29 cellular contexts compared by ENCODE assay signal in the genomic region with DNA sequence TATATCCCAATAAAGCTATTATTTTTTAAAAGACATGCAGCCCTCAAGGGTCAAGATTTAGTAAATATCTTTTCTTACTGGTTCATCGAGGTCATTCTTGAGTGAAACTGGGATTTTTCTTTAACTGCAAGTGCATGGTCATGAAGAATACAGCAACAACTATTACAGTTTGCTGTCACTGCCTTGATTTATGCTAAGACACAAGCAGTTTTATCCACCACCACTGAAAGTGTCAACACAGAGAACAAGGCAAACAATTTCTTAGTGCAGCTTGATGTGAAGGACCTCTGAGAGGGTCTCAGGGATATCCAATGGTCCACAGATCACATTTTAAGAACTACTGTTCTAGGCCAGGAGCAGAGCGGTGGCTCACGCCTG. TPM values are rescaled to one million over a fixed set of nuclear protein-coding genes. Genes with fewer than 3 reads are reported as not detected.
DNase-seq lines count a peak whose midpoint lies in the region; ATAC-seq and FAIRE-seq lines count a peak whose summit lies in the region.
"Had no signal": no experiment of that assay in that cellular context is flagged by ENCODE, and none has a peak within 500 bp of the region (broad histone marks: within the 10 kb centered on the region; RNA-seq: fewer than 3 reads in every experiment).

No MANE protein-coding gene starts in this region.

- no peaks in the 10 kb centered on the region for H3K9me3 Mint-ChIP-seq in activated naive CD8-positive, alpha-beta T cell (ENCODE audit: low read depth)
- H3K9me3 Mint-ChIP-seq in activated naive CD8-positive, alpha-beta T cell treated with anti-CD3 and anti-CD28 coated beads for 36 hours, result peaks cover 2% of the 10 kb centered on the region
- H3K9me3 Mint-ChIP-seq in central memory CD8-positive, alpha-beta T cell, result no peaks in the 10 kb centered on the region
- no peaks in the 10 kb centered on the region for H3K9me3 Mint-ChIP-seq in stimulated activated effector memory CD8-positive, alpha-beta T cell treated with anti-CD3 and anti-CD28 coated beads, Interleukin-12 subunit alpha, Interleukin-12 subunit beta, amount 100 ng/mL, for 72 hours
- H3K9me3 Mint-ChIP-seq: activated CD4-positive, alpha-beta memory T cell treated with anti-CD3 and anti-CD28 coated beads, Interleukin-2, amount 10 ng/mL, durations not matched to agents 7 days and 5 days; T-helper 1 cell treated with Interleukin-12 subunit alpha and Interleukin-12 subunit beta and Interleukin-4 antibody, amounts not matched to agents 30 μg/mL and 1 μg/mL, for 36 hours had no signal

- H3K36me3 Mint-ChIP-seq in activated naive CD8-positive, alpha-beta T cell, result peaks cover 19% of the 10 kb centered on the region
- peaks cover 55% of the 10 kb centered on the region for H3K36me3 Mint-ChIP-seq in activated naive CD8-positive, alpha-beta T cell treated with anti-CD3 and anti-CD28 coated beads for 36 hours
- peaks cover 53% of the 10 kb centered on the region for H3K36me3 Mint-ChIP-seq in central memory CD8-positive, alpha-beta T cell (ENCODE audit: insufficient read depth)
- peaks cover 89% of the 10 kb centered on the region for H3K36me3 Mint-ChIP-seq in stimulated activated effector memory CD8-positive, alpha-beta T cell treated with anti-CD3 and anti-CD28 coated beads, Interleukin-12 subunit alpha, Interleukin-12 subunit beta, amount 100 ng/mL, for 72 hours

- peaks cover 96% of the 10 kb centered on the region for H3K4me1 Mint-ChIP-seq in activated naive CD8-positive, alpha-beta T cell (ENCODE audit: low read depth)
- peaks cover 67% of the 10 kb centered on the region for H3K4me1 Mint-ChIP-seq in activated naive CD8-positive, alpha-beta T cell treated with anti-CD3 and anti-CD28 coated beads for 36 hours
- H3K4me1 Mint-ChIP-seq in central memory CD8-positive, alpha-beta T cell, result peaks cover 91% of the 10 kb centered on the region
- H3K4me1 Mint-ChIP-seq in stimulated activated effector memory CD8-positive, alpha-beta T cell treated with anti-CD3 and anti-CD28 coated beads, Interleukin-12 subunit alpha, Interleukin-12 subunit beta, amount 100 ng/mL, for 72 hours, result peaks cover 62% of the 10 kb centered on the region

- intact Hi-C loops in head of caudate nucleus (cut with DNase I), result no loop called here

- peak; percentile 26 for FAIRE-seq in GM18507 (lab: Jason Lieb, UNC)
- FAIRE-seq: astrocyte had no signal

- no peak for ATAC-seq in central memory CD8-positive, alpha-beta T cell (replicated peaks; ENCODE audit: extremely low read depth, poor library complexity, severe bottlenecking)
- peak; percentile 9 for ATAC-seq in stimulated activated effector memory CD8-positive, alpha-beta T cell treated with anti-CD3 and anti-CD28 coated beads, Interleukin-12 subunit alpha, Interleukin-12 subunit beta, amount 100 ng/mL, for 72 hours
- ATAC-seq in GM19395 (IDR thresholded peaks at IDR 0.05; ENCODE audit: unreplicated experiment) (no peak), GM21717 (IDR thresholded peaks at IDR 0.05; ENCODE audit: unreplicated experiment) (no peak)
- ATAC-seq: right cardiac atrium, Right ventricle myocardium inferior had no signal

- H3K4me3 Mint-ChIP-seq in activated naive CD8-positive, alpha-beta T cell, result peak overlapping the region; percentile 65
- H3K4me3 Mint-ChIP-seq in activated naive CD8-positive, alpha-beta T cell treated with anti-CD3 and anti-CD28 coated beads for 36 hours, result no peak overlapping the region
- peak overlapping the region; percentile 49 for H3K4me3 Mint-ChIP-seq in central memory CD8-positive, alpha-beta T cell
- H3K4me3 Mint-ChIP-seq in stimulated activated effector memory CD8-positive, alpha-beta T cell treated with anti-CD3 and anti-CD28 coated beads, Interleukin-12 subunit alpha, Interleukin-12 subunit beta, amount 100 ng/mL, for 72 hours, result peak overlapping the region; percentile 16
- H3K4me3 Mint-ChIP-seq: activated CD4-positive, alpha-beta memory T cell treated with anti-CD3 and anti-CD28 coated beads, Interleukin-2, amount 10 ng/mL, durations not matched to agents 7 days and 5 days; activated naive CD8-positive, alpha-beta T cell treated with anti-CD3 and anti-CD28 coated beads, Interleukin-2, amount 10 ng/mL, durations not matched to agents 7 days and 5 days; T-helper 1 cell treated with Interleukin-12 subunit alpha and Interleukin-12 subunit beta and Interleukin-4 antibody, amounts not matched to agents 30 μg/mL and 1 μg/mL, for 36 hours had no signal

- no peaks in the 10 kb centered on the region for H3K27me3 Mint-ChIP-seq in activated naive CD8-positive, alpha-beta T cell
- H3K27me3 Mint-ChIP-seq in activated naive CD8-positive, alpha-beta T cell treated with anti-CD3 and anti-CD28 coated beads for 36 hours, result no peaks in the 10 kb centered on the region
- no peaks in the 10 kb centered on the region for H3K27me3 Mint-ChIP-seq in central memory CD8-positive, alpha-beta T cell
- H3K27me3 Mint-ChIP-seq: activated CD4-positive, alpha-beta memory T cell treated with anti-CD3 and anti-CD28 coated beads, Interleukin-2, amount 10 ng/mL, durations not matched to agents 7 days and 5 days; activated naive CD8-positive, alpha-beta T cell treated with anti-CD3 and anti-CD28 coated beads, Interleukin-2, amount 10 ng/mL, durations not matched to agents 7 days and 5 days had no signal

- DNase-seq in activated naive CD8-positive, alpha-beta T cell treated with anti-CD3 and anti-CD28 coated beads for 36 hours, result no peak
- DNase-seq in GM18507 (ENCODE audit: extremely low spot score, insufficient read length, low read depth) (no peak), head of caudate nucleus (no peak)
- no peak for DNase-seq in central memory CD8-positive, alpha-beta T cell (ENCODE audit: low spot score in 2 of 2)
- no peak for DNase-seq in stimulated activated effector memory CD8-positive, alpha-beta T cell treated with anti-CD3 and anti-CD28 coated beads, Interleukin-12 subunit alpha, Interleukin-12 subunit beta, amount 100 ng/mL, for 72 hours (ENCODE audit: low spot score in 2 of 2)
- DNase-seq: activated CD4-positive, alpha-beta memory T cell treated with anti-CD3 and anti-CD28 coated beads, Interleukin-2, amount 10 ng/mL, durations not matched to agents 7 days and 5 days; activated CD8-positive, alpha-beta memory T cell treated with anti-CD3 and anti-CD28 coated beads, Interleukin-2, amount 50 U/mL, for 4 hours; activated naive CD8-positive, alpha-beta T cell treated with anti-CD3 and anti-CD28 coated beads, Interleukin-2, amount 10 ng/mL, durations not matched to agents 7 days and 5 days; colonic mucosa; COR-L47; effector CD8-positive, alpha-beta T cell; GF-D8; Kasumi-1; left colon; NCI-H1436 treated with DMSO at 0.1 percent for 48 hours; NCI-H226; NCI-H526 treated with DMSO at 0.1 percent for 48 hours; PC-9; right cardiac atrium; SK-N-SH; stimulated activated CD4-positive, alpha-beta T cell treated with anti-CD3 and anti-CD28 coated beads, Interleukin-1b, Interleukin-23, amount 100 ng/mL, for 48 hours; stomach; thyroid gland had no signal

- peak overlapping the region; percentile 51 for H3K27ac Mint-ChIP-seq in activated naive CD8-positive, alpha-beta T cell
- no peak overlapping the region for H3K27ac Mint-ChIP-seq in activated naive CD8-positive, alpha-beta T cell treated with anti-CD3 and anti-CD28 coated beads for 36 hours
- H3K27ac Mint-ChIP-seq in central memory CD8-positive, alpha-beta T cell (ENCODE audit: low read depth), result no peak overlapping the region
- H3K27ac Mint-ChIP-seq in stimulated activated effector memory CD8-positive, alpha-beta T cell treated with anti-CD3 and anti-CD28 coated beads, Interleukin-12 subunit alpha, Interleukin-12 subunit beta, amount 100 ng/mL, for 72 hours, result peak overlapping the region; percentile 4
- H3K27ac Mint-ChIP-seq: activated CD4-positive, alpha-beta memory T cell treated with anti-CD3 and anti-CD28 coated beads, Interleukin-2, amount 10 ng/mL, durations not matched to agents 7 days and 5 days; T-helper 1 cell treated with Interleukin-12 subunit alpha and Interleukin-12 subunit beta and Interleukin-4 antibody, amounts not matched to agents 30 μg/mL and 1 μg/mL, for 36 hours had no signal

RNA-seq across cellular contexts. Expression of a gene that starts 12.1 kb away (rescaled TPM):
- total RNA-seq in activated naive CD8-positive, alpha-beta T cell treated with anti-CD3 and anti-CD28 coated beads for 36 hours, result 10 to 100 TPM; 84.7 to 86.8 TPM

Comparison
In these comparisons a context has a peak if more than half of its experiments do, and no peak if none do; other contexts are left out.
1. H3K27ac Mint-ChIP-seq: peak in activated naive CD8-positive, alpha-beta T cell (single experiment) and stimulated activated effector memory CD8-positive, alpha-beta T cell treated with anti-CD3 and anti-CD28 coated beads, Interleukin-12 subunit alpha, Interleukin-12 subunit beta, amount 100 ng/mL, for 72 hours (single experiment); none in activated naive CD8-positive, alpha-beta T cell treated with anti-CD3 and anti-CD28 coated beads for 36 hours (single experiment) and central memory CD8-positive, alpha-beta T cell (single experiment).